Comparison of ENCODE assay signal across 2 cellular contexts in genomic region chr6:50699086-50699886, GRCh38.
TF ChIP-seq lines count a peak whose summit lies in the region.

No MANE protein-coding gene starts in this region.

TF ChIP-seq in HEK293, 187 proteins besides CTCF, POLR2A, EP300 and RAD21 (continued from another document):
- TF ChIP-seq REST (tag by site-specific recombination; IDR thresholded peaks at IDR 0.05), result peak; percentile 78

TF ChIP-seq in H1, 55 proteins besides CTCF, POLR2A, EP300 and RAD21 (continued from another document):
- no peak for TF ChIP-seq POLR2AphosphoS5 (IDR thresholded peaks at IDR 0.05; ENCODE audit: low read depth, low read length)
- peak; percentile 84 to 91; a peak in 3 of 4 replicates for TF ChIP-seq SIN3A (conservative IDR thresholded peaks at IDR 0.05 in 1 of 2, IDR thresholded peaks at IDR 0.05 in 1 of 2; ENCODE audit: low read depth in 1 of 2, low read length in 2 of 2)
- no peak for TF ChIP-seq POU5F1 (IDR thresholded peaks at IDR 0.05; ENCODE audit: low read depth, low read length)
- TF ChIP-seq ZNF274 (IDR thresholded peaks at IDR 0.05; ENCODE audit: borderline replicate concordance, extremely low read depth, low read length), result no peak
- TF ChIP-seq CHD7 (IDR thresholded peaks at IDR 0.05; ENCODE audit: insufficient replicate concordance, low read length), result no peak
- peak; percentile 67 for TF ChIP-seq SAP30 (IDR thresholded peaks at IDR 0.05; ENCODE audit: insufficient read depth, insufficient replicate concordance, low read length)
- no peak for TF ChIP-seq TCF12 (IDR thresholded peaks at IDR 0.05; ENCODE audit: low read depth, low read length)
- TF ChIP-seq JUN (IDR thresholded peaks at IDR 0.05; ENCODE audit: low read depth, low read length), result no peak
- TF ChIP-seq CHD1 (IDR thresholded peaks at IDR 0.05; ENCODE audit: low read depth, low read length), result no peak
- TF ChIP-seq MAX (IDR thresholded peaks at IDR 0.05), result peak; percentile 98
- TF ChIP-seq KDM4A (IDR thresholded peaks at IDR 0.05; ENCODE audit: low read depth, low read length, severe bottlenecking), result no peak
